In the genomic region with DNA sequence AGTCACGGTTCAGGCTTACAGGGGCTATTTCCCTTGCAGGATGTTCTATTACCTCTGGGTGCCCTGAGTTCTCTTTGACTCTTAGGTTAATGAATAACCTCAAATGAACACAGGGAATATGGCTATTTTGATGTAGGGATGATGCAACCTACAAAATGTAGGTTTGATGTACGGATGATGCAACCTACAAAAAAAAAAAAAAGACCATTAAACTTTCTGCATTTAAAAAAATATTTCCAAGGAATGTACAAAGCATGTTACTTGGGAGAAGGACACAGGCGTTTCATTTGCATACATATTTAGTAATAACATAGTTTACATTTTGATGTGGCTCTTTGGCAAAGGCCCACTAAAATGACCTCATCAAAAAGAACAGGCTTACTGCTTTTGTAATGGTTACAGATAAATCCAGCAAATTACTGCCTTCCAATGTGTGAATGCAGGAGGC, we compare ENCODE assay signal across 17 cellular contexts. TPM values are rescaled to one million over a fixed set of nuclear protein-coding genes. Genes with fewer than 3 reads are reported as not detected.
A peak's percentile ranks its signal among the peaks of the same experiment; 100 is the strongest.
DNase-seq lines count a peak whose midpoint lies in the region; ATAC-seq and TF ChIP-seq lines count a peak whose summit lies in the region.
"Had no signal": no experiment of that assay in that cellular context is flagged by ENCODE, and none has a peak within 500 bp of the region (broad histone marks: within the 10 kb centered on the region; RNA-seq: fewer than 3 reads in every experiment).

No MANE protein-coding gene starts in this region.

- H3K4me1 Mint-ChIP-seq in osteocyte (ENCODE audit: unreplicated experiment): peaks cover 54% of the 10 kb centered on the region
- H3K4me1 Mint-ChIP-seq: activated CD4-positive, alpha-beta memory T cell treated with anti-CD3 and anti-CD28 coated beads, Interleukin-2, amount 10 ng/mL, durations not matched to agents 7 days and 5 days had no signal

- H3K27me3 Mint-ChIP-seq in osteocyte (ENCODE audit: unreplicated experiment): no peaks in the 10 kb centered on the region
- H3K27me3 Mint-ChIP-seq: activated CD4-positive, alpha-beta memory T cell treated with anti-CD3 and anti-CD28 coated beads, Interleukin-2, amount 10 ng/mL, durations not matched to agents 7 days and 5 days had no signal

- TF ChIP-seq CTCF in astrocyte of the spinal cord (IDR thresholded peaks at IDR 0.05; ENCODE audit: low read depth, low read length) (no peak), fibroblast of villous mesenchyme (IDR thresholded peaks at IDR 0.05; ENCODE audit: insufficient read depth, low read depth, low read length) (no peak), osteocyte (IDR thresholded peaks at IDR 0.05) (no peak), stomach (IDR thresholded peaks at IDR 0.05) (no peak), WERI-Rb-1 (IDR thresholded peaks at IDR 0.05; ENCODE audit: low read depth, low read length) (no peak)

- no peaks in the 10 kb centered on the region for H3K9me3 ChIP-seq in stomach
- H3K9me3 ChIP-seq in WERI-Rb-1 (ENCODE audit: severe bottlenecking): no peaks in the 10 kb centered on the region

- in situ Hi-C loops in astrocyte of the spinal cord (cut with HindIII; ENCODE audit: low sequenced_read_pairs): no loop called here

- H3K4me3 Mint-ChIP-seq in osteocyte (ENCODE audit: unreplicated experiment): no peak overlapping the region
- H3K4me3 Mint-ChIP-seq: activated CD4-positive, alpha-beta memory T cell treated with anti-CD3 and anti-CD28 coated beads, Interleukin-2, amount 10 ng/mL, durations not matched to agents 7 days and 5 days; activated T-helper 1 cell treated with anti-CD3 and anti-CD28 coated beads, Interleukin-12 subunit alpha, Interleukin-12 subunit beta, Interleukin-2, Interleukin-4 antibody, amounts not matched to agents 30 ng/mL and 10 ng/mL and 1 ng/mL, durations not matched to agents 14 hours and 24 hours and 36 hours had no signal

- no peak for TF ChIP-seq EP300 in stomach (IDR thresholded peaks at IDR 0.05)

- TF ChIP-seq POLR2A in stomach (IDR thresholded peaks at IDR 0.05): no peak

- peaks cover 0 to 12% (median 5%) of the 10 kb centered on the region in 4 donors for H3K4me1 ChIP-seq in stomach
- H3K4me1 ChIP-seq: parathyroid adenoma had no signal

- no peak overlapping the region for H3K27ac ChIP-seq in stomach
- H3K27ac ChIP-seq in WERI-Rb-1: no peak overlapping the region
- H3K27ac ChIP-seq: coronary artery, parathyroid adenoma had no signal

- no peaks in the 10 kb centered on the region for H3K36me3 Mint-ChIP-seq in osteocyte (ENCODE audit: unreplicated experiment)

- no peak for ATAC-seq in GM19467 (IDR thresholded peaks at IDR 0.05; ENCODE audit: unreplicated experiment)
- ATAC-seq: esophagus mucosa had no signal

- H3K36me3 ChIP-seq in stomach (no peaks in the 10 kb centered on the region), WERI-Rb-1 (no peaks in the 10 kb centered on the region)

- intact Hi-C loops in stomach (cut with DNase I; ENCODE audit: low total_unique reads): no loop called here

- no peaks in the 10 kb centered on the region for H3K9me3 Mint-ChIP-seq in osteocyte (ENCODE audit: unreplicated experiment)
- H3K9me3 Mint-ChIP-seq: activated CD4-positive, alpha-beta memory T cell treated with anti-CD3 and anti-CD28 coated beads, Interleukin-2, amount 10 ng/mL, durations not matched to agents 7 days and 5 days; activated T-helper 1 cell treated with anti-CD3 and anti-CD28 coated beads, Interleukin-12 subunit alpha, Interleukin-12 subunit beta, Interleukin-2, Interleukin-4 antibody, amounts not matched to agents 30 ng/mL and 10 ng/mL and 1 ng/mL, durations not matched to agents 14 hours and 24 hours and 36 hours had no signal

- no peak overlapping the region for H3K4me3 ChIP-seq in astrocyte of the spinal cord (ENCODE audit: low read depth, low read length)
- no peak overlapping the region for H3K4me3 ChIP-seq in fibroblast of villous mesenchyme (ENCODE audit: low read depth, low read length)
- H3K4me3 ChIP-seq in stomach: no peak overlapping the region
- H3K4me3 ChIP-seq in WERI-Rb-1 (ENCODE audit: low read depth, low read length): no peak overlapping the region
- H3K4me3 ChIP-seq: coronary artery had no signal

- DNase-seq in GM03348 (ENCODE audit: low spot score) (peak; percentile 31), astrocyte of the spinal cord (ENCODE audit: low read depth, low spot score) (peak; percentile 68), fibroblast of villous mesenchyme (ENCODE audit: low read depth) (peak; percentile 82), osteocyte (ENCODE audit: extremely low spot score, unreplicated experiment) (no peak), cerebellar nuclear complex (lab: John Stamatoyannopoulos, UW) (no peak), stomach (no peak), WERI-Rb-1 (no peak)
- DNase-seq: activated CD4-positive, alpha-beta memory T cell treated with anti-CD3 and anti-CD28 coated beads, Interleukin-2, amount 10 ng/mL, durations not matched to agents 7 days and 5 days; amniotic stem cell; NCI-H510A treated with DMSO at 0.1 percent for 48 hours; OCI-M1 had no signal

- 71 to 87% (median 84%) methylated on average over 3 of the region's 3 CpGs for WGBS in stomach, 5 donors

- H3K27ac Mint-ChIP-seq in osteocyte (ENCODE audit: unreplicated experiment): peak overlapping the region; percentile 56
- H3K27ac Mint-ChIP-seq: activated CD4-positive, alpha-beta memory T cell treated with anti-CD3 and anti-CD28 coated beads, Interleukin-2, amount 10 ng/mL, durations not matched to agents 7 days and 5 days; activated T-helper 1 cell treated with anti-CD3 and anti-CD28 coated beads, Interleukin-12 subunit alpha, Interleukin-12 subunit beta, Interleukin-2, Interleukin-4 antibody, amounts not matched to agents 30 ng/mL and 10 ng/mL and 1 ng/mL, durations not matched to agents 14 hours and 24 hours and 36 hours had no signal

- H3K27me3 ChIP-seq in stomach: no peaks in the 10 kb centered on the region
- H3K27me3 ChIP-seq in WERI-Rb-1 (ENCODE audit: insufficient read depth, low read depth, severe bottlenecking): no peaks in the 10 kb centered on the region

RNA-seq across cellular contexts. Expression of a gene that starts 36.3 kb away (rescaled TPM):
- total RNA-seq in fibroblast of villous mesenchyme (0.43 and 0.64 TPM in 2 replicates), osteocyte (not detected in 2 replicates), stomach (under 1 TPM in 1 of 5 donors, not detected in 4; 0.37 TPM)
- under 1 TPM in 1 of 3 donors, not detected in 2; 0.08 TPM for polyA plus RNA-seq in stomach
- total RNA-seq: activated CD4-positive, alpha-beta memory T cell treated with anti-CD3 and anti-CD28 coated beads, Interleukin-2, amount 10 ng/mL, durations not matched to agents 7 days and 5 days; activated T-helper 1 cell treated with anti-CD3 and anti-CD28 coated beads, Interleukin-12 subunit alpha, Interleukin-12 subunit beta, Interleukin-2, Interleukin-4 antibody, amounts not matched to agents 30 ng/mL and 10 ng/mL and 1 ng/mL, durations not matched to agents 14 hours and 24 hours and 36 hours; esophagus mucosa; SK-MEL-5 had no signal

Comparison
In these comparisons a context has a peak if more than half of its experiments do, and no peak if none do; other contexts are left out.
1. DNase-seq: peak in GM03348 (single experiment), astrocyte of the spinal cord (single experiment) and fibroblast of villous mesenchyme (single experiment); none in osteocyte (single experiment), cerebellar nuclear complex (0 of 2), stomach (single experiment) and WERI-Rb-1 (single experiment).